In genomic region chr17:7561589-7562207, GRCh38 we compare ENCODE assay signal across 8 cellular contexts. TPM values are rescaled to one million over a fixed set of nuclear protein-coding genes. Genes with fewer than 3 reads are reported as not detected.
DNase-seq lines count a peak whose midpoint lies in the region; ATAC-seq and TF ChIP-seq lines count a peak whose summit lies in the region.

TSS of gene SENP3 (plus strand) at chr17:7561919. CDS start at chr17:7563077, 1,158 bp downstream.

- H3K4me3 Mint-ChIP-seq in chondrocyte (ENCODE audit: unreplicated experiment), result peak within 1 kb of the TSS; percentile 89

- peaks cover 2% of the 10 kb centered on the region for H3K36me3 ChIP-seq in kidney epithelial cell (ENCODE audit: control insufficient read depth, insufficient read depth, low read length)

- H3K36me3 Mint-ChIP-seq in chondrocyte (ENCODE audit: low read depth), result no peaks in the 10 kb centered on the region

- no peak for TF ChIP-seq CTCF in chondrocyte (IDR thresholded peaks at IDR 0.05)
- TF ChIP-seq CTCF in kidney epithelial cell (IDR thresholded peaks at IDR 0.05; ENCODE audit: insufficient read depth, low read length, poor library complexity, severe bottlenecking), result no peak

- H3K27me3 Mint-ChIP-seq in chondrocyte (ENCODE audit: low read depth), result no peaks in the 10 kb centered on the region

- DNase-seq in SIG-M5 treated with dmso at 0.1 percent for 504 hours (lab: John Stamatoyannopoulos, UW; ENCODE audit: unreplicated experiment) (peak; percentile 83), SIG-M5 (lab: John Stamatoyannopoulos, UW) (no peak), NCI-H226 (peak; percentile 86), chondrocyte (ENCODE audit: low spot score) (peak; percentile 98), kidney epithelial cell (ENCODE audit: low read depth) (no peak)
- peak; percentile 83 to 85 for DNase-seq in activated CD4-positive, alpha-beta T cell treated with anti-CD3 and anti-CD28 coated beads for 24 hours (ENCODE audit: low read depth in 2 of 2)
- DNase-seq in stimulated activated CD4-positive, alpha-beta T cell treated with anti-CD3 and anti-CD28 coated beads, Interleukin-15, amount 100 ng/mL, for 1 hour (ENCODE audit: low read depth in 1 of 2, low spot score in 1 of 2), result peak; percentile 82 to 88

- peak; percentile 61 for ATAC-seq in HG03025 (IDR thresholded peaks at IDR 0.05; ENCODE audit: low FRiP score, unreplicated experiment)

- peaks cover 36% of the 10 kb centered on the region for H3K4me1 Mint-ChIP-seq in chondrocyte (ENCODE audit: low read depth)

- H3K4me3 ChIP-seq in kidney epithelial cell (ENCODE audit: low read depth, low read length), result peak within 1 kb of the TSS; percentile 83

- peak within 1 kb of the TSS; percentile 98 for H3K27ac Mint-ChIP-seq in chondrocyte (ENCODE audit: unreplicated experiment)

- H3K9me3 Mint-ChIP-seq in chondrocyte (ENCODE audit: low read depth), result no peaks in the 10 kb centered on the region

- no peaks in the 10 kb centered on the region for H3K27me3 ChIP-seq in kidney epithelial cell (ENCODE audit: control insufficient read depth, insufficient read depth, low read length)

RNA-seq across cellular contexts. Expression of gene SENP3, which starts in this region (rescaled TPM):
- 45.3 to 57.8 TPM (median 49.4 TPM) in 3 replicates for total RNA-seq in chondrocyte
- 107 and 109 TPM in 2 replicates for total RNA-seq in kidney epithelial cell

Comparison
In these comparisons a context has a peak if more than half of its experiments do, and no peak if none do; other contexts are left out.
1. DNase-seq: peak in SIG-M5 treated with dmso at 0.1 percent for 504 hours (single experiment), NCI-H226 (single experiment), activated CD4-positive, alpha-beta T cell treated with anti-CD3 and anti-CD28 coated beads for 24 hours (2 of 2), chondrocyte (single experiment) and stimulated activated CD4-positive, alpha-beta T cell treated with anti-CD3 and anti-CD28 coated beads, Interleukin-15, amount 100 ng/mL, for 1 hour (2 of 2); none in SIG-M5 (single experiment) and kidney epithelial cell (single experiment).